In the genomic region with DNA sequence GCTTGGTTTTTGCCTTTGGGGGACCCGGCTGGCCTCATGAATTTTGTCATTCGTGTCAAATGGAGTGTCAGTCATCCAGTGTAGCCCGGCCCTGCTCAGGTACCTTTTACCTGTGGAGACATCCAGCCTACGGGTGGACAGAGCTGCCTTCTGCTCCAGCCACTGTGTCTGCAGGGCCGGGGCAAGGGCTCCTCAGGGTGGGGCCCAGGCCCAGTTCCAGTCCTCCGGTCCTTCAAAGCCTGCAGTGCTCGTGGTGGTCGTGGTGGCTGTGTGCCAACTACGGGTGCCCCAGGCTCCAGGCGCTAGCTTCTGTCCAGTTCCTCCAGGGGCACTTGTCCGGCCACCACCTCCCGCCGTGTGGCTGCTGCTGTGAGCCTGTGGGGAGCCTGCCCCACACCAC, we compare ENCODE assay signal across 18 cellular contexts.
"Had no signal": no experiment of that assay in that cellular context is flagged by ENCODE, and none has a peak within 500 bp of the region (broad histone marks: within the 10 kb centered on the region; RNA-seq: fewer than 3 reads in every experiment).

No MANE protein-coding gene starts in this region.

- H3K9me3 ChIP-seq: breast epithelium, esophagus squamous epithelium, mucosa of descending colon, tibial artery had no signal

- H3K4me1 ChIP-seq: breast epithelium, tibial artery had no signal

- H3K4me3 Mint-ChIP-seq: activated CD4-positive, alpha-beta T cell treated with anti-CD3 and anti-CD28 coated beads, Interleukin-2, amount 10 ng/mL, durations not matched to agents 7 days and 5 days; activated CD8-positive, alpha-beta T cell treated with anti-CD3 and anti-CD28 coated beads, Interleukin-2, amount 10 ng/mL, durations not matched to agents 7 days and 5 days; activated T-cell treated with anti-CD3 and anti-CD28 coated beads, Interleukin-2, amount 50 U/mL, for 4 hours; memory B cell; naive B cell; neural crest cell had no signal

- H3K4me1 Mint-ChIP-seq: activated CD4-positive, alpha-beta T cell treated with anti-CD3 and anti-CD28 coated beads, Interleukin-2, amount 10 ng/mL, durations not matched to agents 7 days and 5 days; memory B cell; naive B cell; neural crest cell had no signal

- H3K27ac ChIP-seq: breast epithelium, esophagus squamous epithelium, hepatocyte, tibial artery had no signal

- DNase-seq: activated CD4-positive, alpha-beta T cell treated with anti-CD3 and anti-CD28 coated beads, Interleukin-2, amount 10 ng/mL, durations not matched to agents 7 days and 5 days; activated CD8-positive, alpha-beta T cell treated with anti-CD3 and anti-CD28 coated beads, Interleukin-2, amount 10 ng/mL, durations not matched to agents 7 days and 5 days; activated effector memory CD4-positive, alpha-beta T cell treated with anti-CD3 and anti-CD28 coated beads, Interleukin-2, amount 50 U/mL, for 16 hours; activated naive CD4-positive, alpha-beta T cell treated with anti-CD3 and anti-CD28 coated beads, Interleukin-2, amount 50 U/mL, for 16 hours; activated T-cell treated with anti-CD3 and anti-CD28 coated beads, Interleukin-2, amount 50 U/mL, for 4 hours; dermis blood vessel endothelial cell; effector memory CD4-positive, alpha-beta T cell; esophagus squamous epithelium; naive B cell; stimulated activated naive CD8-positive, alpha-beta T cell treated with anti-CD3 and anti-CD28 coated beads, Interleukin-15, Interleukin-2, amounts not matched to agents 100 U/mL and 50 U/mL, for 24 hours; T1000 had no signal

- H2AFZ ChIP-seq: hepatocyte had no signal

- H3K9me3 Mint-ChIP-seq: activated CD4-positive, alpha-beta T cell treated with anti-CD3 and anti-CD28 coated beads, Interleukin-2, amount 10 ng/mL, durations not matched to agents 7 days and 5 days; activated T-cell treated with anti-CD3 and anti-CD28 coated beads, Interleukin-2, amount 50 U/mL, for 4 hours; memory B cell; naive B cell; neural crest cell had no signal

- ATAC-seq: activated CD4-positive, CD25-positive, alpha-beta regulatory T cell treated with anti-CD3 and anti-CD28 coated beads, Interleukin-2, amount 50 U/mL, for 24 hours; activated CD8-positive, alpha-beta T cell treated with anti-CD3 and anti-CD28 coated beads, Interleukin-2, amount 10 ng/mL, durations not matched to agents 7 days and 5 days; activated T-cell treated with anti-CD3 and anti-CD28 coated beads, Interleukin-2, amount 50 U/mL, for 4 hours; mucosa of descending colon; stimulated activated naive CD8-positive, alpha-beta T cell treated with anti-CD3 and anti-CD28 coated beads, Interleukin-15, Interleukin-2, amounts not matched to agents 100 U/mL and 50 U/mL, for 24 hours had no signal

- H3K4me2 ChIP-seq: hepatocyte had no signal

- H3K27ac Mint-ChIP-seq: activated CD4-positive, alpha-beta T cell treated with anti-CD3 and anti-CD28 coated beads, Interleukin-2, amount 10 ng/mL, durations not matched to agents 7 days and 5 days; activated CD8-positive, alpha-beta T cell treated with anti-CD3 and anti-CD28 coated beads, Interleukin-2, amount 10 ng/mL, durations not matched to agents 7 days and 5 days; memory B cell; naive B cell had no signal

- H3K4me3 ChIP-seq: breast epithelium, esophagus squamous epithelium, hepatocyte, mucosa of descending colon, tibial artery had no signal

- H3K36me3 Mint-ChIP-seq: naive B cell had no signal

- H3K27me3 ChIP-seq: breast epithelium, esophagus squamous epithelium, hepatocyte, tibial artery had no signal

- H3K36me3 ChIP-seq: breast epithelium had no signal

- H3K27me3 Mint-ChIP-seq: activated CD4-positive, alpha-beta T cell treated with anti-CD3 and anti-CD28 coated beads, Interleukin-2, amount 10 ng/mL, durations not matched to agents 7 days and 5 days; naive B cell had no signal
